In the genomic region with DNA sequence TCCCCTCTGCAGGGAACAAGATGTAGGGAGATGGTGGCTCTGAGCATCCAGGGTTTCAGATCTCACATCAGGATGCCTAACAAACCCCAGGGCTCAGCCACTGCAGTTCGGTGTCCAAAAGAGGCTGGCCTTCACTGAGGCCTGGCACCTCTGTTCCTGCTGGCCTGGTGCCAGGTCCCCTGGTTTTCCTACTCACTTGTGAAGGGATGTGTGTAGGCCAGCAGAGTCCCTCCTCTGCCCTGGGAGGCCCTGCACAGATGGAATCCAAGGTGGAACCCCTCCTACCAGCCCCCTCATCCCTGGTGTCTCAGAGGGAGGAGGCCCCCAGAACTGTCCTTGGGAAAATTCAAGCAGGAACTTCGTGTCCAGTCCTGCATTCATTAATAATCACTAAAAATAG, we compare ENCODE assay signal across 14 cellular contexts.
"Had no signal": no experiment of that assay in that cellular context is flagged by ENCODE, and none has a peak within 500 bp of the region (broad histone marks: within the 10 kb centered on the region; RNA-seq: fewer than 3 reads in every experiment).

No MANE protein-coding gene starts in this region.

- H3K36me3 ChIP-seq: prostate gland, right atrium auricular region, tibial nerve, upper lobe of left lung had no signal

- ATAC-seq: sciatic nerve; stimulated activated memory B cell treated with anti-CD40 and anti-IgM and Interleukin-4, amounts not matched to agents 10 μg/mL and 1 μg/mL and 100 μg/mL, for 72 hours; stimulated activated naive CD8-positive, alpha-beta T cell treated with anti-CD3 and anti-CD28 coated beads, Interleukin-15, Interleukin-2, amounts not matched to agents 100 U/mL and 50 U/mL, for 24 hours had no signal

- H3K27ac ChIP-seq: prostate gland, right atrium auricular region, testis, tibial nerve, upper lobe of left lung had no signal

- H3K9me3 ChIP-seq: prostate gland, right atrium auricular region, testis, tibial nerve, upper lobe of left lung had no signal

- H3K4me1 ChIP-seq: right atrium auricular region, tibial nerve, upper lobe of left lung had no signal

- DNase-seq: cortex of kidney; effector CD4-positive, alpha-beta T cell; naive B cell; stimulated activated CD4-positive, alpha-beta T cell treated with anti-CD3 and anti-CD28 coated beads, Interleukin-4, amount 100 ng/mL, for 4 hours; stimulated activated naive CD8-positive, alpha-beta T cell treated with anti-CD3 and anti-CD28 coated beads, Interleukin-15, Interleukin-2, amounts not matched to agents 100 U/mL and 50 U/mL, for 24 hours; substantia nigra; testis; upper lobe of left lung had no signal

- H3K27me3 ChIP-seq: right atrium auricular region, testis, tibial nerve, upper lobe of left lung had no signal

- H3K4me3 ChIP-seq: lung, prostate gland, right atrium auricular region, testis, tibial nerve, upper lobe of left lung had no signal
